In genomic region chr3:16252243-16252978, GRCh38 we compare ENCODE assay signal across 10 cellular contexts. TPM values are rescaled to one million over a fixed set of nuclear protein-coding genes. Genes with fewer than 3 reads are reported as not detected.
DNase-seq lines count a peak whose midpoint lies in the region; ATAC-seq and TF ChIP-seq lines count a peak whose summit lies in the region.
"Had no signal": no experiment of that assay in that cellular context is flagged by ENCODE, and none has a peak within 500 bp of the region (broad histone marks: within the 10 kb centered on the region; RNA-seq: fewer than 3 reads in every experiment).

No MANE protein-coding gene starts in this region.

- ATAC-seq in foreskin keratinocyte, result peak; percentile 48
- ATAC-seq in HG02884 (IDR thresholded peaks at IDR 0.05; ENCODE audit: unreplicated experiment), result no peak

- no peak overlapping the region for H3K9ac ChIP-seq in GM23248
- H3K9ac ChIP-seq: parathyroid adenoma had no signal

- no peak overlapping the region for H2AFZ ChIP-seq in GM23248
- H2AFZ ChIP-seq: parathyroid adenoma had no signal

- no peaks in the 10 kb centered on the region for H3K27me3 ChIP-seq in GM23248 (replicated peaks; ENCODE audit: insufficient read depth)
- H3K27me3 ChIP-seq in foreskin keratinocyte, result no peaks in the 10 kb centered on the region
- no peaks in the 10 kb centered on the region for H3K27me3 ChIP-seq in testis

- 84 to 89% methylated on average over 7 of the region's 7 CpGs for WGBS in GM23248 (ENCODE audit: low coverage in 1 of 2, low lambda C conversion rate in 2 of 2, missing lambda C conversion rate in 2 of 2), 2 experiments
- WGBS in testis, 2 donors, result 43 to 57% methylated on average over 7 of the region's 7 CpGs

- H3K4me1 ChIP-seq in GM23248 (ENCODE audit: insufficient read depth) (no peaks in the 10 kb centered on the region), foreskin keratinocyte (no peaks in the 10 kb centered on the region), testis (peaks cover 5% of the 10 kb centered on the region)
- H3K4me1 ChIP-seq: parathyroid adenoma had no signal

- peak; percentile 33 for DNase-seq in GM12865 (ENCODE audit: low read depth)
- peak; percentile 18 for DNase-seq in GM23248
- peak; percentile 24 for DNase-seq in M059J (ENCODE audit: low read depth)
- DNase-seq in foreskin keratinocyte, result peak in 1 of 2 donors; percentile 40
- DNase-seq in testis, result no peak
- DNase-seq in NCI-H510A treated with DMSO at 0.1 percent for 48 hours (lab: John Stamatoyannopoulos, UW), result no peak
- DNase-seq in NCI-H2196 (lab: John Stamatoyannopoulos, UW; ENCODE audit: unreplicated experiment), result no peak
- DNase-seq: SW 1271 had no signal

- in situ Hi-C loops in GM23248 (cut with MboI), result no loop called here

- no peaks in the 10 kb centered on the region for H4K20me1 ChIP-seq in GM23248 (ENCODE audit: insufficient read depth)

- H3K9me2 ChIP-seq in GM23248 (ENCODE audit: insufficient read depth), result no peaks in the 10 kb centered on the region

- no peak for TF ChIP-seq CTCF in GM12865 (IDR thresholded peaks at IDR 0.05; ENCODE audit: insufficient read depth, low read depth, low read length, missing control alignments)
- no peak for TF ChIP-seq CTCF in foreskin keratinocyte (conservative IDR thresholded peaks at IDR 0.05)
- no peak for TF ChIP-seq CTCF in testis (IDR thresholded peaks at IDR 0.05)

- no peak for TF ChIP-seq POLR2A in testis (IDR thresholded peaks at IDR 0.05)

- intact Hi-C loops in testis (cut with DNase I; ENCODE audit: low total_unique reads), result no loop called here

- H3K9me3 ChIP-seq in GM23248 (ENCODE audit: low read depth), result no peaks in the 10 kb centered on the region
- H3K9me3 ChIP-seq in testis, result no peaks in the 10 kb centered on the region

- no peaks in the 10 kb centered on the region for H3K36me3 ChIP-seq in GM23248 (ENCODE audit: low read depth)
- no peaks in the 10 kb centered on the region for H3K36me3 ChIP-seq in testis (ENCODE audit: low read depth, missing control alignments)

- H3K27ac ChIP-seq in GM23248, result no peak overlapping the region
- H3K27ac ChIP-seq in foreskin keratinocyte, result no peak overlapping the region
- no peak overlapping the region for H3K27ac ChIP-seq in testis
- H3K27ac ChIP-seq: parathyroid adenoma had no signal

- no peak overlapping the region for H3K4me3 ChIP-seq in GM12865 (ENCODE audit: low read depth, low read length)
- H3K4me3 ChIP-seq in GM23248, result no peak overlapping the region
- H3K4me3 ChIP-seq in testis, result no peak overlapping the region

- H3K4me2 ChIP-seq in GM23248 (ENCODE audit: unreplicated experiment), result no peak overlapping the region

- peaks cover 5% of the 10 kb centered on the region; the same call in 1 of the 2 replicates for H3F3A ChIP-seq in GM23248 (ENCODE audit: insufficient read depth)

- H3K79me2 ChIP-seq in GM23248 (ENCODE audit: insufficient read depth), result no peaks in the 10 kb centered on the region
- H3K79me2 ChIP-seq: parathyroid adenoma had no signal

RNA-seq across cellular contexts. Expression of gene DPH3, which starts 12.3 kb away (rescaled TPM):
- 27.1 and 27.3 TPM in 2 replicates for total RNA-seq in GM23248 (2014; rRNA removed; shearing (Covaris generic))
- polyA plus RNA-seq in GM23248 (2016; fragmentation: Nextera tagmentation; extraction: Ambion mirVana) (46.1 and 51.3 TPM in 2 replicates), foreskin keratinocyte (30.6 and 31.0 TPM in 2 replicates), testis (ENCODE audit: insufficient read depth, low read depth, low replicate concordance) (23.6 TPM)
- total RNA-seq in M059J (2014; rRNA removed; shearing (Covaris generic)), result 14.3 and 18.5 TPM in 2 replicates
- total RNA-seq in foreskin keratinocyte (18.5 and 20.4 TPM in 2 replicates), testis (10 to 100 TPM; 14.6 to 14.7 TPM)

RNA-seq across cellular contexts. Expression of gene OXNAD1, which starts 12.6 kb away (rescaled TPM):
- 3.4 and 10.8 TPM in 2 replicates for total RNA-seq in GM23248 (2014; rRNA removed; shearing (Covaris generic))
- polyA plus RNA-seq in GM23248 (2016; fragmentation: Nextera tagmentation; extraction: Ambion mirVana) (9.8 and 10.2 TPM in 2 replicates), foreskin keratinocyte (7.9 and 10.2 TPM in 2 replicates), testis (ENCODE audit: insufficient read depth, low read depth, low replicate concordance) (11.8 TPM)
- total RNA-seq in M059J (2014; rRNA removed; shearing (Covaris generic)), result 7.7 and 7.9 TPM in 2 replicates
- total RNA-seq in foreskin keratinocyte (13.3 and 14.9 TPM in 2 replicates), testis (10 to 100 TPM; 27.3 to 31.2 TPM)

Comparison
In these comparisons a context has a peak if more than half of its experiments do, and no peak if none do; other contexts are left out.
1. DNase-seq: peak in GM12865 (single experiment), GM23248 (single experiment) and M059J (single experiment); none in testis (single experiment), NCI-H510A treated with DMSO at 0.1 percent for 48 hours (single experiment) and NCI-H2196 (single experiment).